Comparison of ENCODE assay signal across 2 cellular contexts in genomic region chr3:45090855-45091254, GRCh38.
TF ChIP-seq lines count a peak whose summit lies in the region.

No MANE protein-coding gene starts in this region.

TF ChIP-seq in HEK293, 187 proteins besides CTCF, POLR2A, EP300 and RAD21:
- no peak for TF ChIP-seq AEBP2 (tag by site-specific recombination; IDR thresholded peaks at IDR 0.05; ENCODE audit: borderline replicate concordance)
- peak; percentile 72 for TF ChIP-seq RBAK (tag by site-specific recombination; IDR thresholded peaks at IDR 0.05)

TF ChIP-seq in K562, 482 proteins besides CTCF, POLR2A, EP300 and RAD21:
- 0 out of 2 replicates have a peak, but pooled peaks have one; percentile 21 for TF ChIP-seq TOE1 (IDR thresholded peaks at IDR 0.05; ENCODE audit: borderline replicate concordance)
- TF ChIP-seq TOE1 (CRISPR knock-in tag; IDR thresholded peaks at IDR 0.05; ENCODE audit: borderline replicate concordance, low read depth): no peak
- TF ChIP-seq ZNF583 (CRISPR knock-in tag; IDR thresholded peaks at IDR 0.05): no peak
- TF ChIP-seq GTF2A2 (tag; IDR thresholded peaks at IDR 0.05): no peak
- TF ChIP-seq TRIM24 (IDR thresholded peaks at IDR 0.05): peak; percentile 66 to 82
- no peak for TF ChIP-seq ZBTB34 (CRISPR knock-in tag; IDR thresholded peaks at IDR 0.05)
- TF ChIP-seq ZEB2 (IDR thresholded peaks at IDR 0.05): 0 out of 2 replicates have a peak, but pooled peaks have one; percentile 23
- no peak for TF ChIP-seq PPARD (CRISPR knock-in tag; IDR thresholded peaks at IDR 0.05)
- peak in 1 of 2 experiments; percentile 76; a peak in 2 of 4 replicates for TF ChIP-seq RCOR1 (IDR thresholded peaks at IDR 0.05; ENCODE audit: borderline replicate concordance in 1 of 2, low read depth in 2 of 2, low read length in 2 of 2)
- peak; percentile 21; the same call in 1 of the 2 replicates for TF ChIP-seq MAX (CRISPR knock-in tag; IDR thresholded peaks at IDR 0.05)
- TF ChIP-seq HDAC6 (IDR thresholded peaks at IDR 0.05; ENCODE audit: low read depth, low read length): no peak
- peak; percentile 95 for TF ChIP-seq RBM25 (IDR thresholded peaks at IDR 0.05; ENCODE audit: low read depth, low read length, severe bottlenecking)
- TF ChIP-seq NCOA4 (IDR thresholded peaks at IDR 0.05; ENCODE audit: partially characterized antibody): no peak
- TF ChIP-seq CBX3 (IDR thresholded peaks at IDR 0.05; ENCODE audit: borderline replicate concordance in 1 of 2, low read length in 2 of 2): peak in 1 of 2 experiments; percentile 99; a peak in 2 of 3 replicates
- no peak for TF ChIP-seq DACH1 (IDR thresholded peaks at IDR 0.05; ENCODE audit: partially characterized antibody)
- TF ChIP-seq ZNF780A (CRISPR knock-in tag; IDR thresholded peaks at IDR 0.05): no peak
- TF ChIP-seq NR2C2 (CRISPR knock-in tag; IDR thresholded peaks at IDR 0.05): no peak
- TF ChIP-seq NR2C2 (tag; IDR thresholded peaks at IDR 0.05): 0 out of 2 replicates have a peak, but pooled peaks have one; percentile 2
- no peak for TF ChIP-seq ZNF184 (CRISPR knock-in tag; IDR thresholded peaks at IDR 0.05)
- no peak for TF ChIP-seq PRMT5 (CRISPR knock-in tag; IDR thresholded peaks at IDR 0.05)
- TF ChIP-seq E2F8 (IDR thresholded peaks at IDR 0.05; ENCODE audit: low read depth, partially characterized antibody): no peak
- no peak for TF ChIP-seq MEIS2 (IDR thresholded peaks at IDR 0.05; ENCODE audit: partially characterized antibody)
- TF ChIP-seq HDAC2 (IDR thresholded peaks at IDR 0.05): peak; percentile 88
- TF ChIP-seq CHD4 (IDR thresholded peaks at IDR 0.05; ENCODE audit: insufficient read depth, insufficient replicate concordance, low read depth, low read length, poor library complexity, severe bottlenecking): peak; percentile 88
- TF ChIP-seq ARID4B (CRISPR knock-in tag; IDR thresholded peaks at IDR 0.05): peak; percentile 41; the same call in 1 of the 2 replicates
- no peak for TF ChIP-seq ZBTB7A (IDR thresholded peaks at IDR 0.05; ENCODE audit: borderline replicate concordance, control insufficient read depth, low read depth, low read length)
- TF ChIP-seq GATAD2B (IDR thresholded peaks at IDR 0.05; ENCODE audit: borderline replicate concordance): no peak
- TF ChIP-seq SREBF2 (CRISPR knock-in tag; IDR thresholded peaks at IDR 0.05): no peak
- peak in 1 of 2 experiments; percentile 50; a peak in 1 of 4 replicates for TF ChIP-seq HDAC1 (IDR thresholded peaks at IDR 0.05)
- no peak for TF ChIP-seq PHF21A (IDR thresholded peaks at IDR 0.05; ENCODE audit: borderline replicate concordance, low read depth)
- TF ChIP-seq KLF16 (IDR thresholded peaks at IDR 0.05): no peak
- TF ChIP-seq CBX1 (IDR thresholded peaks at IDR 0.05; ENCODE audit: low read depth): peak; percentile 87
- peak; percentile 86 to 94 for TF ChIP-seq KDM1A (IDR thresholded peaks at IDR 0.05)
- peak; percentile 55 for TF ChIP-seq PHF20 (IDR thresholded peaks at IDR 0.05; ENCODE audit: partially characterized antibody)
- TF ChIP-seq BCOR (IDR thresholded peaks at IDR 0.05): peak; percentile 97
- no peak for TF ChIP-seq ID3 (CRISPR knock-in tag; IDR thresholded peaks at IDR 0.05)
- TF ChIP-seq ID3 (tag; IDR thresholded peaks at IDR 0.05): peak; percentile 41; the same call in 1 of the 2 replicates
- TF ChIP-seq L3MBTL2 (IDR thresholded peaks at IDR 0.05): no peak
- TF ChIP-seq EGR1 (conservative IDR thresholded peaks at IDR 0.05): no peak
- TF ChIP-seq ARNT (IDR thresholded peaks at IDR 0.05): peak in 1 of 2 experiments; percentile 64; a peak in 2 of 4 replicates
- no peak for TF ChIP-seq FOXK1 (CRISPR knock-in tag; IDR thresholded peaks at IDR 0.05; ENCODE audit: borderline replicate concordance)
- TF ChIP-seq TRIM28 (IDR thresholded peaks at IDR 0.05): peak; percentile 92
- TF ChIP-seq SP1 (CRISPR knock-in tag; IDR thresholded peaks at IDR 0.05): no peak
- TF ChIP-seq SMARCA5 (IDR thresholded peaks at IDR 0.05): peak; percentile 87
- TF ChIP-seq PML (IDR thresholded peaks at IDR 0.05; ENCODE audit: low read length): no peak
